ENCODE assay signal across 23 cellular contexts in the genomic region with DNA sequence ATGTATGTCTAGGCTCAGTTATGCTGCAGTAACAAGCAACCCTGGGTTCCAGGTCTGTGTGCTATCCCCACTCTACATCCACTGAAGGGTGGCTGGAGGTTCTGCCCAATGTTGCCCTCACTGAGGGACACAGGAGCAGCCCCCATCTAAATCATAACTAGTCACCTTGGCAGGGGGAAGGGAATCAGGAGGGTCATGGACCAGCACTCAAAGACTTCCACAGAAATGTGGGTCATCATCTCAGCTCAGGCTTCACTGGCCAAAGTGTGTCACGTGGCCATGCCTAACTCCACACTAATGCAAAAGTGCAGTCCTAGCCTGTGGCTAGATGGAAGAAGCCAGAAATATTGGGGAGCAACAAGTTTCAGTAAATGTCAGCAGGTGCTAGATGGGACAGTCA.
"Had no signal": no experiment of that assay in that cellular context is flagged by ENCODE, and none has a peak within 500 bp of the region (broad histone marks: within the 10 kb centered on the region; RNA-seq: fewer than 3 reads in every experiment).

No MANE protein-coding gene starts in this region.

- H3K4me1 ChIP-seq: left lung, neural progenitor cell, prostate gland, right atrium auricular region, sigmoid colon, stomach, thyroid gland, upper lobe of left lung had no signal

- FAIRE-seq: endometrium, frontal cortex, kidney had no signal

- H2AFZ ChIP-seq: neural progenitor cell had no signal

- H3K36me3 Mint-ChIP-seq: neural progenitor cell; stimulated activated effector memory CD8-positive, alpha-beta T cell treated with anti-CD3 and anti-CD28 coated beads, Interleukin-12 subunit alpha, Interleukin-12 subunit beta, amount 100 ng/mL, for 72 hours had no signal

- ATAC-seq: effector memory CD8-positive, alpha-beta T cell; left lung; naive thymus-derived CD4-positive, alpha-beta T cell; stimulated activated effector memory CD8-positive, alpha-beta T cell treated with anti-CD3 and anti-CD28 coated beads, Interleukin-12 subunit alpha, Interleukin-12 subunit beta, amount 100 ng/mL, for 72 hours had no signal

- DNase-seq: dermis blood vessel endothelial cell; effector memory CD8-positive, alpha-beta T cell; erythroblast; kidney; left lung; mesenchymal stem cell; midbrain; naive thymus-derived CD4-positive, alpha-beta T cell; sigmoid colon; stimulated activated CD4-positive, alpha-beta T cell treated with anti-CD3 and anti-CD28 coated beads, Interleukin-2, amount 100 ng/mL, for 24 hours; stimulated activated CD4-positive, alpha-beta T cell treated with anti-CD3 and anti-CD28 coated beads, Interleukin-4, amount 100 ng/mL, for 24 hours; stimulated activated naive CD4-positive, alpha-beta T cell treated with Interleukin-2 at 50 U/mL for 16 hours; stomach; thyroid gland; upper lobe of left lung had no signal

- H3K4me1 Mint-ChIP-seq: naive thymus-derived CD4-positive, alpha-beta T cell; nephron; neural progenitor cell; stimulated activated effector memory CD8-positive, alpha-beta T cell treated with anti-CD3 and anti-CD28 coated beads, Interleukin-12 subunit alpha, Interleukin-12 subunit beta, amount 100 ng/mL, for 72 hours had no signal

- H3K4me3 ChIP-seq: coronary artery, left lung, neural progenitor cell, prostate gland, right atrium auricular region, sigmoid colon, stomach, thyroid gland, upper lobe of left lung had no signal

- H3K27ac ChIP-seq: coronary artery, left lung, neural progenitor cell, prostate gland, right atrium auricular region, sigmoid colon, stomach, thyroid gland, upper lobe of left lung had no signal

- H3K4me2 ChIP-seq: neural progenitor cell had no signal

- H3K36me3 ChIP-seq: left lung, neural progenitor cell, prostate gland, right atrium auricular region, sigmoid colon, stomach, thyroid gland, upper lobe of left lung had no signal

- H3K4me3 Mint-ChIP-seq: effector memory CD8-positive, alpha-beta T cell; naive thymus-derived CD4-positive, alpha-beta T cell; nephron; neural progenitor cell; stimulated activated effector memory CD8-positive, alpha-beta T cell treated with anti-CD3 and anti-CD28 coated beads, Interleukin-12 subunit alpha, Interleukin-12 subunit beta, amount 100 ng/mL, for 72 hours had no signal

- H3K27me3 ChIP-seq: neural progenitor cell, right atrium auricular region, sigmoid colon, thyroid gland, upper lobe of left lung had no signal

- H3K9me3 ChIP-seq: prostate gland, thyroid gland had no signal

- H3K9ac ChIP-seq: neural progenitor cell had no signal
